15 cellular contexts compared by ENCODE assay signal in the genomic region with DNA sequence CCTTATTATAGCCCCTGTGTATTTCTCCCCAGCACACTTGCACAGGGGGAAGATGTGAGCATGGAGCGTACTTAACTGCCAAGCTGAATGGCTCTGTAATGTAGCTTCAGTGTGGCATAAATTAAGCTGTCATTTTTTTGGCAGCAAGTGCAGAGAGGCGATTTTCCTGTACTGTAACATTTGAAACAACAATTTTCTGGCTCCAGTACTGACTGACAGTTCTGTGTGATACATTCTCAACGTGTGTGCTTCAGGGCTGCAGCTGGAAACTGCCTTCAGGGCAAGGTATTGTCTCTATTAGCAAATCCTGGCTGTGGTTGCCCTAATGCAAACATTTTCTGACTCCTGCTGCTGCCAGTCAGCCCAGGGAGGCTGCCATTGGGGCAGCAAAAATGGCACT.
DNase-seq lines count a peak whose midpoint lies in the region; ATAC-seq and TF ChIP-seq lines count a peak whose summit lies in the region.
"Had no signal": no experiment of that assay in that cellular context is flagged by ENCODE, and none has a peak within 500 bp of the region (broad histone marks: within the 10 kb centered on the region; RNA-seq: fewer than 3 reads in every experiment).

No MANE protein-coding gene starts in this region.

- H3K9me3 ChIP-seq in heart left ventricle (peaks cover 0 to 4% (median 0%) of the 10 kb centered on the region in 12 donors), mammary epithelial cell (replicated peaks; ENCODE audit: insufficient read depth, low read length) (no peaks in the 10 kb centered on the region)
- H3K9me3 ChIP-seq: Caco-2 had no signal

- intact Hi-C loops in heart left ventricle (cut with DNase I) (no loop called here), cardiac septum (cut with DNase I) (no loop called here), mammary epithelial cell (cut with micrococcal nuclease) (no loop called here)

- peak in 3 of 4 donors; percentile 51 to 84 (median 67) for ATAC-seq in heart left ventricle
- no peak for ATAC-seq in GM21786 (IDR thresholded peaks at IDR 0.05; ENCODE audit: unreplicated experiment)
- ATAC-seq in HG02610 (IDR thresholded peaks at IDR 0.05; ENCODE audit: unreplicated experiment) = no peak
- ATAC-seq: HCT116 had no signal

- CTCF ChIA-PET in mammary epithelial cell (lab: Charles Lee; ENCODE audit: low non-redundant PET) = no interaction called here

- DNase-seq in heart left ventricle (no peak), cardiac septum (ENCODE audit: low spot score) (no peak), NCI-H446 (lab: John Stamatoyannopoulos, UW) (peak; percentile 54 to 79), mammary epithelial cell (peak; percentile 41), SKM-1 (lab: John Stamatoyannopoulos, UW; ENCODE audit: unreplicated experiment) (no peak)
- no peak for DNase-seq in central memory CD4-positive, alpha-beta T cell
- DNase-seq: ACHN; activated CD4-positive, alpha-beta memory T cell treated with anti-CD3 and anti-CD28 coated beads for 36 hours; aorta; Caco-2; SIG-M5; T1000 had no signal

- TF ChIP-seq CTCF in heart left ventricle (IDR thresholded peaks at IDR 0.05) (no peak), mammary epithelial cell (conservative IDR thresholded peaks at IDR 0.05 in 1 of 2, IDR thresholded peaks at IDR 0.05 in 1 of 2; ENCODE audit: extremely low read depth in 1 of 2, insufficient read depth in 1 of 2, low read depth in 1 of 2, low read length in 2 of 2) (no peak)

- TF ChIP-seq POLR2A in heart left ventricle (IDR thresholded peaks at IDR 0.05) = no peak

- no peak overlapping the region for H2AFZ ChIP-seq in mammary epithelial cell (ENCODE audit: low read depth, low read length)

- H4K20me1 ChIP-seq in mammary epithelial cell (ENCODE audit: insufficient read depth, low read length) = no peaks in the 10 kb centered on the region

- dilution Hi-C loops in mammary epithelial cell (cut with HindIII; ENCODE audit: low sequenced_read_pairs) = no loop called here

- H3K4me3 ChIP-seq in heart left ventricle (no peak overlapping the region), mammary epithelial cell (replicated peaks in 1 of 3; ENCODE audit: insufficient read depth in 1 of 3, low read depth in 2 of 3, low read length in 3 of 3) (no peak overlapping the region)

- no peak overlapping the region for H3K27ac ChIP-seq in heart left ventricle
- no peak overlapping the region for H3K27ac ChIP-seq in mammary epithelial cell (ENCODE audit: insufficient read depth, low read depth, low read length)

- H3K27me3 ChIP-seq in heart left ventricle (peaks cover 0 to 3% (median 0%) of the 10 kb centered on the region in 9 donors), mammary epithelial cell (ENCODE audit: insufficient read depth, low read length) (no peaks in the 10 kb centered on the region)

- no peak overlapping the region for H3K4me2 ChIP-seq in mammary epithelial cell (ENCODE audit: insufficient read depth, low read depth, low read length)

- in situ Hi-C loops in mammary epithelial cell (cut with MboI; ENCODE audit: low sequenced_read_pairs in 2 of 2) = no loop called here

- no TSS peak for BruUV-seq in mammary epithelial cell (replicated peaks; lab: Mats Ljungman, UMichigan)

- no peak overlapping the region for H3K9ac ChIP-seq in mammary epithelial cell (ENCODE audit: insufficient read depth, low read length)

- H3K4me1 ChIP-seq in heart left ventricle (no peaks in the 10 kb centered on the region), mammary epithelial cell (ENCODE audit: insufficient read depth, low read length) (peaks cover 10% of the 10 kb centered on the region)
- H3K4me1 ChIP-seq: Caco-2 had no signal

- H3K36me3 ChIP-seq in heart left ventricle = no peaks in the 10 kb centered on the region
- no peaks in the 10 kb centered on the region for H3K36me3 ChIP-seq in mammary epithelial cell (ENCODE audit: insufficient read depth, low read length)

- WGBS in heart left ventricle, 4 donors = 7 to 17% (median 13%) methylated on average over 3 of the region's 3 CpGs
- 35% methylated on average over 3 of the region's 3 CpGs for WGBS in mammary epithelial cell (ENCODE audit: low coverage, missing lambda C conversion rate)

- no peaks in the 10 kb centered on the region for H3K79me2 ChIP-seq in mammary epithelial cell (ENCODE audit: insufficient read depth, low read length)

Comparison
In these comparisons a context has a peak if more than half of its experiments do, and no peak if none do; other contexts are left out.
1. ATAC-seq: peak in heart left ventricle (3 of 4); none in GM21786 (single experiment) and HG02610 (single experiment).
2. DNase-seq: peak in NCI-H446 (2 of 2) and mammary epithelial cell (single experiment); none in heart left ventricle (0 of 5), cardiac septum (single experiment), SKM-1 (single experiment) and central memory CD4-positive, alpha-beta T cell (single experiment).